21 cellular contexts compared by ENCODE assay signal in the genomic region with DNA sequence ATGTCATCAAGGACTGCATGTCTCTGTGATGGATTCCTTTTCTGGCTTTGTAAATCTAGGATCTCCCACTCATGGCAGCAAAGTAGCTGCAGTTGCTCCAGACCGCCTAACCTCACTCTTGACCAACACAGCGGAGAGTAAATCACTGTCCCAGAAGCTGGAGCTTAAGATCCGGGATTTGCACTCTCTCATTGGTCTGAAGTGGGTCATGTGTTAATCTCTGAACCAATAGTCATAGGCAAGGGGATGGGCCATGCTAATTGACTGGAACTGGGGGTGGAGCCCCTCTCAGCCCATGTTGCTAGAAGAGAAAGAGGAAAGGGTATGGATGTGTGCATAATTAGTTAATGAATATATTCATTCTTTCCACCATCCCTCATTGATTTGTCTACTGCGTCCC. TPM values are rescaled to one million over a fixed set of nuclear protein-coding genes. Genes with fewer than 3 reads are reported as not detected.
DNase-seq lines count a peak whose midpoint lies in the region; ATAC-seq, FAIRE-seq and TF ChIP-seq lines count a peak whose summit lies in the region.
"Had no signal": no experiment of that assay in that cellular context is flagged by ENCODE, and none has a peak within 500 bp of the region (broad histone marks: within the 10 kb centered on the region; RNA-seq: fewer than 3 reads in every experiment).

No MANE protein-coding gene starts in this region.

- peak; percentile 100 for ATAC-seq in K562
- no peak for ATAC-seq in stimulated activated memory B cell treated with anti-CD40 and anti-IgM and Interleukin-4, amounts not matched to agents 10 μg/mL and 1 μg/mL and 100 μg/mL, for 72 hours

- H3K4me1 ChIP-seq in K562 (replicated peaks in 1 of 2; ENCODE audit: control insufficient read depth in 2 of 2, insufficient read depth in 2 of 2, low read length in 2 of 2) (peaks cover 8 to 15% of the 10 kb centered on the region in 2 experiments), mammary epithelial cell (ENCODE audit: insufficient read depth, low read length) (peaks cover 2% of the 10 kb centered on the region)

- no peak overlapping the region for H3K27ac ChIP-seq in K562 (ENCODE audit: extremely low read depth, low read depth, low read length)
- no peak overlapping the region for H3K27ac ChIP-seq in mammary epithelial cell (ENCODE audit: insufficient read depth, low read depth, low read length)
- H3K27ac ChIP-seq: adrenal gland, esophagus squamous epithelium, RWPE1, stomach had no signal

- no peak overlapping the region for H3K9ac ChIP-seq in K562 (ENCODE audit: insufficient read depth in 1 of 2, low read depth in 2 of 2, low read length in 2 of 2)
- H3K9ac ChIP-seq in mammary epithelial cell (ENCODE audit: insufficient read depth, low read length): no peak overlapping the region

- CTCF ChIA-PET in K562 (lab: Yijun Ruan, JAX; ENCODE audit: low intra/inter-chr PET ratio) (no interaction called here), mammary epithelial cell (lab: Charles Lee; ENCODE audit: low non-redundant PET) (no interaction called here)

- dilution Hi-C loops in mammary epithelial cell (cut with HindIII; ENCODE audit: low sequenced_read_pairs): loop anchor here (10.0 kb wide), 1 partner anchor 512 kb away; no protein-coding TSS in a partner anchor

- peaks cover 53% of the 10 kb centered on the region for H3K36me3 Mint-ChIP-seq in activated T-cell treated with anti-CD3 and anti-CD28 coated beads, Interleukin-2, amount 50 U/mL, for 24 hours (ENCODE audit: low read depth)
- peaks cover 10% of the 10 kb centered on the region for H3K36me3 Mint-ChIP-seq in stimulated activated memory B cell treated with anti-CD40 and anti-IgM and Interleukin-4, amounts not matched to agents 10 μg/mL and 1 μg/mL and 100 μg/mL, for 72 hours

- H3K36me3 ChIP-seq in K562 (ENCODE audit: control insufficient read depth, insufficient read depth, low read length) (no peaks in the 10 kb centered on the region), mammary epithelial cell (ENCODE audit: insufficient read depth, low read length) (no peaks in the 10 kb centered on the region)
- H3K36me3 ChIP-seq: adrenal gland, esophagus squamous epithelium, stomach had no signal

- H3K4me1 Mint-ChIP-seq in activated T-cell treated with anti-CD3 and anti-CD28 coated beads, Interleukin-2, amount 50 U/mL, for 24 hours (ENCODE audit: low read depth): peaks cover 57% of the 10 kb centered on the region
- peaks cover 51% of the 10 kb centered on the region for H3K4me1 Mint-ChIP-seq in stimulated activated memory B cell treated with anti-CD40 and anti-IgM and Interleukin-4, amounts not matched to agents 10 μg/mL and 1 μg/mL and 100 μg/mL, for 72 hours

- H3K27me3 ChIP-seq in K562 (ENCODE audit: control insufficient read depth in 2 of 2, insufficient read depth in 2 of 2, low read length in 2 of 2) (no peaks in the 10 kb centered on the region), mammary epithelial cell (ENCODE audit: insufficient read depth, low read length) (no peaks in the 10 kb centered on the region)
- H3K27me3 ChIP-seq: adrenal gland had no signal

- 14% methylated on average over 4 of the region's 4 CpGs for WGBS in K562 (ENCODE audit: insufficient coverage, low coverage, missing lambda C conversion rate)
- WGBS in mammary epithelial cell (ENCODE audit: low coverage, missing lambda C conversion rate): 75% methylated on average over 4 of the region's 4 CpGs

- H4K20me1 ChIP-seq in K562 (replicated peaks; ENCODE audit: control insufficient read depth, insufficient read depth, low read length) (no peaks in the 10 kb centered on the region), mammary epithelial cell (ENCODE audit: insufficient read depth, low read length) (no peaks in the 10 kb centered on the region)

- no peaks in the 10 kb centered on the region for H3K9me1 ChIP-seq in K562 (ENCODE audit: control insufficient read depth, insufficient read depth, low read length)

- intact Hi-C loops in K562 (cut with micrococcal nuclease): no loop called here
- intact Hi-C loops in mammary epithelial cell (cut with micrococcal nuclease): no loop called here

- H3K27ac Mint-ChIP-seq in activated T-cell treated with anti-CD3 and anti-CD28 coated beads, Interleukin-2, amount 50 U/mL, for 24 hours: peak overlapping the region; percentile 83
- peak overlapping the region; percentile 29 for H3K27ac Mint-ChIP-seq in stimulated activated memory B cell treated with anti-CD40 and anti-IgM and Interleukin-4, amounts not matched to agents 10 μg/mL and 1 μg/mL and 100 μg/mL, for 72 hours

- H3K79me2 ChIP-seq in K562 (ENCODE audit: control insufficient read depth, insufficient read depth, low read length): peaks cover 4% of the 10 kb centered on the region; the same call in 1 of the 3 replicates
- H3K79me2 ChIP-seq in mammary epithelial cell (ENCODE audit: insufficient read depth, low read length): no peaks in the 10 kb centered on the region

- H3K9me3 Mint-ChIP-seq in activated T-cell treated with anti-CD3 and anti-CD28 coated beads, Interleukin-2, amount 50 U/mL, for 24 hours: peaks cover 3% of the 10 kb centered on the region
- H3K9me3 Mint-ChIP-seq in stimulated activated memory B cell treated with anti-CD40 and anti-IgM and Interleukin-4, amounts not matched to agents 10 μg/mL and 1 μg/mL and 100 μg/mL, for 72 hours: no peaks in the 10 kb centered on the region

- POLR2A ChIA-PET in K562 (lab: Yijun Ruan, JAX): interaction anchor here (0.7 to 1.4 kb wide), 2 partner anchors 9 to 274 kb away, joined by 3 read pairs; no protein-coding TSS in a partner anchor

- TF ChIP-seq RAD21 in K562 (CRISPR knock-in tag; conservative IDR thresholded peaks at IDR 0.05 in 1 of 2, IDR thresholded peaks at IDR 0.05 in 1 of 2): no peak

- BruUV-seq in K562 (replicated peaks; lab: Mats Ljungman, UMichigan) (no TSS peak), mammary epithelial cell (replicated peaks; lab: Mats Ljungman, UMichigan) (no TSS peak)

- DNase-seq in activated T-cell treated with anti-CD3 and anti-CD28 coated beads, Interleukin-2, amount 50 U/mL, for 24 hours: no peak
- DNase-seq in activated T-cell treated with anti-CD3 and anti-CD28 coated beads, Interleukin-2, amount 50 U/mL, for 1 hour: no peak
- DNase-seq in LoVo (ENCODE audit: low spot score) (peak; percentile 24), K562 (ENCODE audit: extremely low read depth in 1 of 4, low spot score in 3 of 4) (peak; percentile 57 to 76 (median 60)), mammary epithelial cell (no peak), SKM-1 treated with dmso at 0.1 percent for 144 hours (lab: John Stamatoyannopoulos, UW; ENCODE audit: unreplicated experiment) (no peak)
- DNase-seq in effector CD8-positive, alpha-beta T cell (lab: John Stamatoyannopoulos, UW): no peak
- DNase-seq: activated CD8-positive, alpha-beta memory T cell treated with anti-CD3 and anti-CD28 coated beads for 24 hours; adrenal gland; EL; esophagus squamous epithelium; glutamatergic neuron; MM.1S; NCI-H1930; NCI-H446; stimulated activated CD4-positive, alpha-beta T cell treated with anti-CD3 and anti-CD28 coated beads, Interleukin-2, amount 100 ng/mL, for 24 hours; stomach had no signal

- FAIRE-seq in K562 (lab: Jason Lieb, UNC): peak; percentile 86
- FAIRE-seq: HTR-8/SVneo, urothelium cell line had no signal

- TF ChIP-seq CTCF in K562 (IDR thresholded peaks at IDR 0.05 in 2 of 3, conservative IDR thresholded peaks at IDR 0.05 in 1 of 3; ENCODE audit: insufficient read depth in 2 of 3, low read depth in 1 of 3, low read length in 3 of 3) (no peak), mammary epithelial cell (conservative IDR thresholded peaks at IDR 0.05 in 1 of 2, IDR thresholded peaks at IDR 0.05 in 1 of 2; ENCODE audit: extremely low read depth in 1 of 2, insufficient read depth in 1 of 2, low read depth in 1 of 2, low read length in 2 of 2) (no peak)

- no peak overlapping the region for H3K4me3 Mint-ChIP-seq in activated T-cell treated with anti-CD3 and anti-CD28 coated beads, Interleukin-2, amount 50 U/mL, for 24 hours
- no peak overlapping the region for H3K4me3 Mint-ChIP-seq in stimulated activated memory B cell treated with anti-CD40 and anti-IgM and Interleukin-4, amounts not matched to agents 10 μg/mL and 1 μg/mL and 100 μg/mL, for 72 hours

- in situ Hi-C loops in K562 (cut with MboI) (no loop called here), mammary epithelial cell (cut with MboI; ENCODE audit: low sequenced_read_pairs in 2 of 2) (no loop called here)

- H3K4me3 ChIP-seq in K562 (no peak overlapping the region), mammary epithelial cell (replicated peaks in 1 of 3; ENCODE audit: insufficient read depth in 1 of 3, low read depth in 2 of 3, low read length in 3 of 3) (no peak overlapping the region)
- H3K4me3 ChIP-seq: adrenal gland, esophagus squamous epithelium, stomach had no signal

- H3K27me3 Mint-ChIP-seq in activated T-cell treated with anti-CD3 and anti-CD28 coated beads, Interleukin-2, amount 50 U/mL, for 24 hours: no peaks in the 10 kb centered on the region
- H3K27me3 Mint-ChIP-seq in stimulated activated memory B cell treated with anti-CD40 and anti-IgM and Interleukin-4, amounts not matched to agents 10 μg/mL and 1 μg/mL and 100 μg/mL, for 72 hours: no peaks in the 10 kb centered on the region

- TF ChIP-seq EP300 in K562 (IDR thresholded peaks at IDR 0.05; ENCODE audit: low read length): no peak

- H3K4me2 ChIP-seq in K562 (ENCODE audit: insufficient read depth, low read length) (no peak overlapping the region), mammary epithelial cell (ENCODE audit: insufficient read depth, low read depth, low read length) (no peak overlapping the region)

- no peak for TF ChIP-seq POLR2A in K562 (conservative IDR thresholded peaks at IDR 0.05)

- H2AFZ ChIP-seq in K562 (ENCODE audit: low read depth, low read length) (no peak overlapping the region), mammary epithelial cell (ENCODE audit: low read depth, low read length) (no peak overlapping the region)

- peaks cover 4% of the 10 kb centered on the region; the same call in 1 of the 2 replicates for H3K9me3 ChIP-seq in K562 (replicated peaks; ENCODE audit: control insufficient read depth, insufficient read depth, low read depth, low read length)
- H3K9me3 ChIP-seq in mammary epithelial cell (replicated peaks; ENCODE audit: insufficient read depth, low read length): no peaks in the 10 kb centered on the region
- H3K9me3 ChIP-seq: adrenal gland, stomach had no signal

RNA-seq across cellular contexts. Expression of a gene that starts 34.0 kb away (rescaled TPM):
- 12.0 and 34.0 TPM in 2 replicates for total RNA-seq in K562 (2011; cell fraction: chromatin; rRNA removed; ENCODE audit: low replicate concordance)
- 15.5 and 23.5 TPM in 2 replicates for total RNA-seq in K562 (2011; cell fraction: nucleolus; rRNA removed)
- 12.6 and 13.2 TPM in 2 replicates for total RNA-seq in K562 (2011; cell fraction: nucleoplasm; rRNA removed)
- total RNA-seq in K562 (2014; rRNA removed) (13.6 and 13.7 TPM in 2 replicates), K562 (2014; rRNA removed; fragmentation: Illumina TruSeq; extraction: Trizol) (8.7 and 9.4 TPM in 2 replicates), K562 (2015; rRNA removed; fragmentation: Illumina TruSeq; extraction: Trizol) (19.1 and 19.7 TPM in 2 replicates), K562 (2021) (17.3 and 20.1 TPM in 2 replicates), mammary epithelial cell (under 1 TPM; 0.17 to 0.96 TPM)
- polyA plus RNA-seq in K562 (2011; rRNA removed) (8.4 and 18.5 TPM in 2 replicates), K562 (2014; fragmentation: Illumina TruSeq; extraction: Trizol) (12.4 and 13.3 TPM in 2 replicates), K562 (2014; fragmentation: Nextera tagmentation; extraction: Ambion mirVana) (1 to 10 TPM in 1 of 2 experiments, under 1 TPM in 1; 0.46 to 1.3 TPM), K562 (2014; rRNA removed) (10.9 and 11.1 TPM in 2 replicates), mammary epithelial cell (not detected)
- polyA plus RNA-seq in K562 (2011; cell fraction: cytosol; rRNA removed): 7.1 and 10.6 TPM in 2 replicates
- polyA plus RNA-seq in K562 (2011; cell fraction: nucleus; rRNA removed): 19.2 and 28.2 TPM in 2 replicates
- polyA plus RNA-seq in K562 (2012): 18.1 and 29.2 TPM in 2 replicates
- polyA minus RNA-seq in K562 (2011; rRNA and poly(A)+ RNA removed): 10.3 and 18.3 TPM in 2 replicates
- polyA minus RNA-seq in K562 (2011; cell fraction: cytosol; rRNA and poly(A)+ RNA removed): 4.7 and 11.8 TPM in 2 replicates
- polyA minus RNA-seq in K562 (2011; cell fraction: nucleus; rRNA and poly(A)+ RNA removed): 12.7 and 24.3 TPM in 2 replicates
- polyA minus RNA-seq in mammary epithelial cell: not detected

RNA-seq across cellular contexts. Expression of a gene that starts 39.3 kb away (rescaled TPM):
- 17.3 and 38.7 TPM in 2 replicates for total RNA-seq in K562 (2011; cell fraction: chromatin; rRNA removed; ENCODE audit: low replicate concordance)
- 28.7 and 29.6 TPM in 2 replicates for total RNA-seq in K562 (2011; cell fraction: nucleolus; rRNA removed)
- 21.3 and 22.0 TPM in 2 replicates for total RNA-seq in K562 (2011; cell fraction: nucleoplasm; rRNA removed)
- 20.0 and 25.9 TPM in 2 replicates for total RNA-seq in K562 (2014; rRNA removed)
- total RNA-seq in K562 (2014; rRNA removed; fragmentation: Illumina TruSeq; extraction: Trizol): 3.0 and 4.8 TPM in 2 replicates
- total RNA-seq in K562 (2015; rRNA removed; fragmentation: Illumina TruSeq; extraction: Trizol): 8.6 and 8.9 TPM in 2 replicates
- total RNA-seq in K562 (2021): 19.4 and 26.3 TPM in 2 replicates
- 8.7 and 13.4 TPM in 2 replicates for polyA plus RNA-seq in K562 (2011; rRNA removed)
- 12.2 and 22.2 TPM in 2 replicates for polyA plus RNA-seq in K562 (2011; cell fraction: cytosol; rRNA removed)
- 20.1 and 35.1 TPM in 2 replicates for polyA plus RNA-seq in K562 (2011; cell fraction: nucleus; rRNA removed)
- polyA plus RNA-seq in K562 (2012): 10.3 and 10.8 TPM in 2 replicates
- polyA plus RNA-seq in K562 (2014; fragmentation: Illumina TruSeq; extraction: Trizol): 9.6 and 17.7 TPM in 2 replicates
- polyA plus RNA-seq in K562 (2014; fragmentation: Nextera tagmentation; extraction: Ambion mirVana): under 1 TPM; 0.75 to 0.83 TPM
- 19.8 and 24.8 TPM in 2 replicates for polyA plus RNA-seq in K562 (2014; rRNA removed)
- polyA minus RNA-seq in K562 (2011; rRNA and poly(A)+ RNA removed): 3.0 and 4.7 TPM in 2 replicates
- 8.7 and 11.1 TPM in 2 replicates for polyA minus RNA-seq in K562 (2011; cell fraction: cytosol; rRNA and poly(A)+ RNA removed)
- polyA minus RNA-seq in K562 (2011; cell fraction: nucleus; rRNA and poly(A)+ RNA removed): 17.0 and 18.8 TPM in 2 replicates
- 10 to 100 TPM; 59.0 to 95.1 TPM for total RNA-seq in mammary epithelial cell
- 31.9 TPM for polyA plus RNA-seq in mammary epithelial cell
- polyA minus RNA-seq in mammary epithelial cell: 31.9 TPM

Comparison
In these comparisons a context has a peak if more than half of its experiments do, and no peak if none do; other contexts are left out.
1. DNase-seq: peak in LoVo (single experiment) and K562 (4 of 4); none in activated T-cell treated with anti-CD3 and anti-CD28 coated beads, Interleukin-2, amount 50 U/mL, for 24 hours (single experiment), activated T-cell treated with anti-CD3 and anti-CD28 coated beads, Interleukin-2, amount 50 U/mL, for 1 hour (single experiment), effector CD8-positive, alpha-beta T cell (single experiment), mammary epithelial cell (single experiment) and SKM-1 treated with dmso at 0.1 percent for 144 hours (single experiment).
2. RNA of a gene that starts 34.0 kb away (total RNA-seq): 8.7 to 34.0 TPM in K562; 0.17 to 0.96 TPM in mammary epithelial cell; every median in the first group is over 4 times any median in the second.